In the genomic region with DNA sequence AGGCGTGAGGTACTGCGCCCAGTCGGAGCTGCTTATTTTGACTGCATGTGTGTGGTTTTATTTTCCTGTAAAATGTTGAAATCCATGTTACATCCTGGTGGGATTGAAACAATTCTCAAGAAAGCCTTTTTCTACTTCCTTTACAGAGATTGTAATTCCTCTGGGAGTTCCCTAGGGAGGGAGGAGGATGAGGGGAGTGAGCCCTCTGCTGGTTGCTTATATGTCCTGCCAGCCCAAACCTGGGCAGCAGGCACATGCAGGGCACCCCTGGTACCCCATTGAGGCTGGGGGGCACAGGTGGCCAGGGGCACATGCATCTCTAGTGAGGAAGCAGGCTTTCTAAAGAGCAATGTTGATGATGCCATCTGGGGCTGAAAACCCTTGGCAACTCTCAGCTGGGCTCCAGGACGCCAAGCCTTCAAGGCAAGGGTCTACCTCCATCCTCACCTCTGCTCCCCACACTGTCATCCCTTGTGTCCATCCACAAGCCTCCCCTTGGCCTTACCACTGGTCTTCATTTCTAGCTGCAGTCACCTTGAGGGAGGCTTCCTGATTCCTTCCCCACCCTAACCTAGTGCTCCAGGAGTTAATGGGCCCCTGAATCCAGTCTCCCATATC, we compare ENCODE assay signal across 8 cellular contexts.
DNase-seq lines count a peak whose midpoint lies in the region; TF ChIP-seq lines count a peak whose summit lies in the region.

No MANE protein-coding gene starts in this region.

- H3K4me1 Mint-ChIP-seq in nephron, result no peaks in the 10 kb centered on the region
- peaks cover 37% of the 10 kb centered on the region for H3K4me1 Mint-ChIP-seq in activated CD4-positive, alpha-beta memory T cell treated with anti-CD3 and anti-CD28 coated beads for 36 hours (ENCODE audit: low read depth)

- peaks cover 8% of the 10 kb centered on the region for H3K27me3 Mint-ChIP-seq in nephron (ENCODE audit: low read depth)
- peaks cover 2% of the 10 kb centered on the region for H3K27me3 Mint-ChIP-seq in activated CD4-positive, alpha-beta memory T cell treated with anti-CD3 and anti-CD28 coated beads for 36 hours

- POLR2A ChIA-PET in activated CD4-positive, alpha-beta memory T cell treated with anti-CD3 and anti-CD28 coated beads for 36 hours (lab: Charles Lee), result interaction anchor here (0.6 to 1.3 kb wide), 3 partner anchors 113 to 339 kb away, joined by 3 to 6 read pairs (median 4); no protein-coding TSS in a partner anchor

- CTCF ChIA-PET in activated CD4-positive, alpha-beta memory T cell treated with anti-CD3 and anti-CD28 coated beads for 36 hours (lab: Charles Lee), result interaction anchor here (0.6 to 5.2 kb wide), 55 partner anchors 10 to 613 kb away, joined by 3 to 118 read pairs (median 4); a partner anchor contains a TSS

- DNase-seq in NCI-H1436 (lab: John Stamatoyannopoulos, UW) (peak; percentile 14), NCI-H1436 treated with DMSO at 0.1 percent for 48 hours (lab: John Stamatoyannopoulos, UW) (no peak), NCI-H2196 (lab: John Stamatoyannopoulos, UW; ENCODE audit: unreplicated experiment) (peak; percentile 46), dermis blood vessel endothelial cell (peak; percentile 66), pons (ENCODE audit: low spot score) (no peak), UCSD-AML1 (lab: John Stamatoyannopoulos, UW; ENCODE audit: unreplicated experiment) (no peak)
- no peak for DNase-seq in activated CD4-positive, alpha-beta memory T cell treated with anti-CD3 and anti-CD28 coated beads for 36 hours

- H3K9me3 Mint-ChIP-seq in nephron, result no peaks in the 10 kb centered on the region
- H3K9me3 Mint-ChIP-seq in activated CD4-positive, alpha-beta memory T cell treated with anti-CD3 and anti-CD28 coated beads for 36 hours, result no peaks in the 10 kb centered on the region

- H3K4me3 Mint-ChIP-seq in nephron, result no peak overlapping the region
- no peak overlapping the region for H3K4me3 Mint-ChIP-seq in activated CD4-positive, alpha-beta memory T cell treated with anti-CD3 and anti-CD28 coated beads for 36 hours

- H3K36me3 Mint-ChIP-seq in nephron (ENCODE audit: low read depth), result no peaks in the 10 kb centered on the region
- H3K36me3 Mint-ChIP-seq in activated CD4-positive, alpha-beta memory T cell treated with anti-CD3 and anti-CD28 coated beads for 36 hours, result no peaks in the 10 kb centered on the region

- TF ChIP-seq CTCF in nephron (IDR thresholded peaks at IDR 0.05; ENCODE audit: unreplicated experiment in 3 of 3), result peak; percentile 53 to 57 (median 54)

- H3K27ac Mint-ChIP-seq in nephron, result no peak overlapping the region
- no peak overlapping the region for H3K27ac Mint-ChIP-seq in activated CD4-positive, alpha-beta memory T cell treated with anti-CD3 and anti-CD28 coated beads for 36 hours

- intact Hi-C loops in activated CD4-positive, alpha-beta memory T cell treated with anti-CD3 and anti-CD28 coated beads for 36 hours (cut with micrococcal nuclease), result loop anchor here (2.0 kb wide), 2 partner anchors 56 to 208 kb away; a partner anchor contains a TSS

Comparison
In these comparisons a context has a peak if more than half of its experiments do, and no peak if none do; other contexts are left out.
1. DNase-seq: peak in NCI-H1436 (single experiment), NCI-H2196 (single experiment) and dermis blood vessel endothelial cell (single experiment); none in NCI-H1436 treated with DMSO at 0.1 percent for 48 hours (single experiment), pons (single experiment), UCSD-AML1 (single experiment) and activated CD4-positive, alpha-beta memory T cell treated with anti-CD3 and anti-CD28 coated beads for 36 hours (single experiment).